In the genomic region with DNA sequence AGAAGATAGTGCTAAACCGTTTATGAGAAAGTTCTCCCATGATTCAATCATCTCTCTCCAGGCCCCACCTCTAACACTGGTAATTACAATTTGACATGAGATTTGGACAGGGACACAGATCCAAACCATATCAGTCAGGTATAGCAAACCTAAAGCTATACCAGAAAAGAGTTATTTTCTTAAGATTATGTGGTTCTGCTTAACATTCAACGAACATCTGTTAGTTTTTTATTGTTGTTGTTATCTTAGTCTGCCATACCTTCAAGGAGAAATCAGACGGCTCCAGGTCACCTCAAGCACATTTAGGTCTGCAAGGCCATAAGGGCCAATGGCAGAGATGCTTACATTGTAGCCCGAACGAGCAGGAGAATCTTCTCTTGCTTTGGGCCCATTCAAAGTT, we compare ENCODE assay signal across 1 cellular context.
A peak's percentile ranks its signal among the peaks of the same experiment; 100 is the strongest.
TF ChIP-seq lines count a peak whose summit lies in the region.

No MANE protein-coding gene starts in this region.

TF ChIP-seq in K562, 482 proteins besides CTCF, POLR2A, EP300 and RAD21 (continued from another document and continues in another):
- TF ChIP-seq, protein P1, sequence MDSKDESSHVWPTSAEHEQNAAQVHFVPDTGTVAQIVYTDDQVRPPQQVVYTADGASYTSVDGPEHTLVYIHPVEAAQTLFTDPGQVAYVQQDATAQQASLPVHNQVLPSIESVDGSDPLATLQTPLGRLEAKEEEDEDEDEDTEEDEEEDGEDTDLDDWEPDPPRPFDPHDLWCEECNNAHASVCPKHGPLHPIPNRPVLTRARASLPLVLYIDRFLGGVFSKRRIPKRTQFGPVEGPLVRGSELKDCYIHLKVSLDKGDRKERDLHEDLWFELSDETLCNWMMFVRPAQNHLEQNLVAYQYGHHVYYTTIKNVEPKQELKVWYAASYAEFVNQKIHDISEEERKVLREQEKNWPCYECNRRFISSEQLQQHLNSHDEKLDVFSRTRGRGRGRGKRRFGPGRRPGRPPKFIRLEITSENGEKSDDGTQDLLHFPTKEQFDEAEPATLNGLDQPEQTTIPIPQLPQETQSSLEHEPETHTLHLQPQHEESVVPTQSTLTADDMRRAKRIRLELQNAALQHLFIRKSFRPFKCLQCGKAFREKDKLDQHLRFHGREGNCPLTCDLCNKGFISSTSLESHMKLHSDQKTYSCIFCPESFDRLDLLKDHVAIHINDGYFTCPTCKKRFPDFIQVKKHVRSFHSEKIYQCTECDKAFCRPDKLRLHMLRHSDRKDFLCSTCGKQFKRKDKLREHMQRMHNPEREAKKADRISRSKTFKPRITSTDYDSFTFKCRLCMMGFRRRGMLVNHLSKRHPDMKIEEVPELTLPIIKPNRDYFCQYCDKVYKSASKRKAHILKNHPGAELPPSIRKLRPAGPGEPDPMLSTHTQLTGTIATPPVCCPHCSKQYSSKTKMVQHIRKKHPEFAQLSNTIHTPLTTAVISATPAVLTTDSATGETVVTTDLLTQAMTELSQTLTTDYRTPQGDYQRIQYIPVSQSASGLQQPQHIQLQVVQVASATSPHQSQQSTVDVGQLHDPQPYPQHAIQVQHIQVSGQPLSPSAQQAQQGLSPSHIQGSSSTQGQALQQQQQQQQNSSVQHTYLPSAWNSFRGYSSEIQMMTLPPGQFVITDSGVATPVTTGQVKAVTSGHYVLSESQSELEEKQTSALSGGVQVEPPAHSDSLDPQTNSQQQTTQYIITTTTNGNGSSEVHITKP (IDR thresholded peaks at IDR 0.05; ENCODE audit: partially characterized antibody) = peak; percentile 51
- no peak for TF ChIP-seq TFAM (CRISPR knock-in tag; conservative IDR thresholded peaks at IDR 0.05)
- TF ChIP-seq CC2D1A (IDR thresholded peaks at IDR 0.05) = peak; percentile 78; the same call in 1 of the 2 replicates
- TF ChIP-seq L3MBTL2 (IDR thresholded peaks at IDR 0.05) = no peak
- peak; percentile 57; the same call in 1 of the 2 replicates for TF ChIP-seq SMARCA4 (IDR thresholded peaks at IDR 0.05)
- no peak for TF ChIP-seq TAF9B (IDR thresholded peaks at IDR 0.05; ENCODE audit: partially characterized antibody)
- peak; percentile 55; the same call in 1 of the 2 replicates for TF ChIP-seq HDAC2 (IDR thresholded peaks at IDR 0.05)
- TF ChIP-seq TRIM24 (IDR thresholded peaks at IDR 0.05) = peak; percentile 40 to 82; a peak in 3 of 4 replicates
- TF ChIP-seq NCOR1 (IDR thresholded peaks at IDR 0.05) = peak; percentile 86
- peak; percentile 95 for TF ChIP-seq TAL1 (IDR thresholded peaks at IDR 0.05)
- TF ChIP-seq SLC30A9 (CRISPR knock-in tag; IDR thresholded peaks at IDR 0.05) = no peak
- TF ChIP-seq TCF3 (CRISPR knock-in tag; IDR thresholded peaks at IDR 0.05) = peak; percentile 91
- TF ChIP-seq, protein P2, sequence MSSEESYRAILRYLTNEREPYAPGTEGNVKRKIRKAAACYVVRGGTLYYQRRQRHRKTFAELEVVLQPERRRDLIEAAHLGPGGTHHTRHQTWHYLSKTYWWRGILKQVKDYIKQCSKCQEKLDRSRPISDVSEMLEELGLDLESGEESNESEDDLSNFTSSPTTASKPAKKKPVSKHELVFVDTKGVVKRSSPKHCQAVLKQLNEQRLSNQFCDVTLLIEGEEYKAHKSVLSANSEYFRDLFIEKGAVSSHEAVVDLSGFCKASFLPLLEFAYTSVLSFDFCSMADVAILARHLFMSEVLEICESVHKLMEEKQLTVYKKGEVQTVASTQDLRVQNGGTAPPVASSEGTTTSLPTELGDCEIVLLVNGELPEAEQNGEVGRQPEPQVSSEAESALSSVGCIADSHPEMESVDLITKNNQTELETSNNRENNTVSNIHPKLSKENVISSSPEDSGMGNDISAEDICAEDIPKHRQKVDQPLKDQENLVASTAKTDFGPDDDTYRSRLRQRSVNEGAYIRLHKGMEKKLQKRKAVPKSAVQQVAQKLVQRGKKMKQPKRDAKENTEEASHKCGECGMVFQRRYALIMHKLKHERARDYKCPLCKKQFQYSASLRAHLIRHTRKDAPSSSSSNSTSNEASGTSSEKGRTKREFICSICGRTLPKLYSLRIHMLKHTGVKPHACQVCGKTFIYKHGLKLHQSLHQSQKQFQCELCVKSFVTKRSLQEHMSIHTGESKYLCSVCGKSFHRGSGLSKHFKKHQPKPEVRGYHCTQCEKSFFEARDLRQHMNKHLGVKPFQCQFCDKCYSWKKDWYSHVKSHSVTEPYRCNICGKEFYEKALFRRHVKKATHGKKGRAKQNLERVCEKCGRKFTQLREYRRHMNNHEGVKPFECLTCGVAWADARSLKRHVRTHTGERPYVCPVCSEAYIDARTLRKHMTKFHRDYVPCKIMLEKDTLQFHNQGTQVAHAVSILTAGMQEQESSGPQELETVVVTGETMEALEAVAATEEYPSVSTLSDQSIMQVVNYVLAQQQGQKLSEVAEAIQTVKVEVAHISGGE (CRISPR knock-in tag; IDR thresholded peaks at IDR 0.05) = 0 out of 6 replicates have a peak, but pooled peaks of 1 of the 3 experiments have one; percentile 45
- TF ChIP-seq, protein P3, sequence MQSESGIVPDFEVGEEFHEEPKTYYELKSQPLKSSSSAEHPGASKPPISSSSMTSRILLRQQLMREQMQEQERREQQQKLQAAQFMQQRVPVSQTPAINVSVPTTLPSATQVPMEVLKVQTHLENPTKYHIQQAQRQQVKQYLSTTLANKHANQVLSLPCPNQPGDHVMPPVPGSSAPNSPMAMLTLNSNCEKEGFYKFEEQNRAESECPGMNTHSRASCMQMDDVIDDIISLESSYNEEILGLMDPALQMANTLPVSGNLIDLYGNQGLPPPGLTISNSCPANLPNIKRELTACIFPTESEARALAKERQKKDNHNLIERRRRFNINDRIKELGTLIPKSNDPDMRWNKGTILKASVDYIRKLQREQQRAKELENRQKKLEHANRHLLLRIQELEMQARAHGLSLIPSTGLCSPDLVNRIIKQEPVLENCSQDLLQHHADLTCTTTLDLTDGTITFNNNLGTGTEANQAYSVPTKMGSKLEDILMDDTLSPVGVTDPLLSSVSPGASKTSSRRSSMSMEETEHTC (IDR thresholded peaks at IDR 0.05) = no peak
- peak; percentile 52; the same call in 1 of the 2 replicates for TF ChIP-seq CTBP1 (IDR thresholded peaks at IDR 0.05; ENCODE audit: borderline replicate concordance)
- TF ChIP-seq, protein P4, sequence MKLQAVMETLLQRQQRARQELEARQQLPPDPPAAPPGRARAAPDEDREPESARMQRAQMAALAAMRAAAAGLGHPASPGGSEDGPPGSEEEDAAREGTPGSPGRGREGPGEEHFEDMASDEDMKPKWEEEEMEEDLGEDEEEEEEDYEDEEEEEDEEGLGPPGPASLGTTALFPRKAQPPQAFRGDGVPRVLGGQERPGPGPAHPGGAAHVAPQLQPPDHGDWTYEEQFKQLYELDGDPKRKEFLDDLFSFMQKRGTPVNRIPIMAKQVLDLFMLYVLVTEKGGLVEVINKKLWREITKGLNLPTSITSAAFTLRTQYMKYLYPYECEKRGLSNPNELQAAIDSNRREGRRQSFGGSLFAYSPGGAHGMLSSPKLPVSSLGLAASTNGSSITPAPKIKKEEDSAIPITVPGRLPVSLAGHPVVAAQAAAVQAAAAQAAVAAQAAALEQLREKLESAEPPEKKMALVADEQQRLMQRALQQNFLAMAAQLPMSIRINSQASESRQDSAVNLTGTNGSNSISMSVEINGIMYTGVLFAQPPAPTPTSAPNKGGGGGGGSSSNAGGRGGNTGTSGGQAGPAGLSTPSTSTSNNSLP (IDR thresholded peaks at IDR 0.05; ENCODE audit: borderline replicate concordance, low read depth, low read length) = peak; percentile 69; the same call in 1 of the 2 replicates
- no peak for TF ChIP-seq KHSRP (IDR thresholded peaks at IDR 0.05)
- TF ChIP-seq, protein P5, sequence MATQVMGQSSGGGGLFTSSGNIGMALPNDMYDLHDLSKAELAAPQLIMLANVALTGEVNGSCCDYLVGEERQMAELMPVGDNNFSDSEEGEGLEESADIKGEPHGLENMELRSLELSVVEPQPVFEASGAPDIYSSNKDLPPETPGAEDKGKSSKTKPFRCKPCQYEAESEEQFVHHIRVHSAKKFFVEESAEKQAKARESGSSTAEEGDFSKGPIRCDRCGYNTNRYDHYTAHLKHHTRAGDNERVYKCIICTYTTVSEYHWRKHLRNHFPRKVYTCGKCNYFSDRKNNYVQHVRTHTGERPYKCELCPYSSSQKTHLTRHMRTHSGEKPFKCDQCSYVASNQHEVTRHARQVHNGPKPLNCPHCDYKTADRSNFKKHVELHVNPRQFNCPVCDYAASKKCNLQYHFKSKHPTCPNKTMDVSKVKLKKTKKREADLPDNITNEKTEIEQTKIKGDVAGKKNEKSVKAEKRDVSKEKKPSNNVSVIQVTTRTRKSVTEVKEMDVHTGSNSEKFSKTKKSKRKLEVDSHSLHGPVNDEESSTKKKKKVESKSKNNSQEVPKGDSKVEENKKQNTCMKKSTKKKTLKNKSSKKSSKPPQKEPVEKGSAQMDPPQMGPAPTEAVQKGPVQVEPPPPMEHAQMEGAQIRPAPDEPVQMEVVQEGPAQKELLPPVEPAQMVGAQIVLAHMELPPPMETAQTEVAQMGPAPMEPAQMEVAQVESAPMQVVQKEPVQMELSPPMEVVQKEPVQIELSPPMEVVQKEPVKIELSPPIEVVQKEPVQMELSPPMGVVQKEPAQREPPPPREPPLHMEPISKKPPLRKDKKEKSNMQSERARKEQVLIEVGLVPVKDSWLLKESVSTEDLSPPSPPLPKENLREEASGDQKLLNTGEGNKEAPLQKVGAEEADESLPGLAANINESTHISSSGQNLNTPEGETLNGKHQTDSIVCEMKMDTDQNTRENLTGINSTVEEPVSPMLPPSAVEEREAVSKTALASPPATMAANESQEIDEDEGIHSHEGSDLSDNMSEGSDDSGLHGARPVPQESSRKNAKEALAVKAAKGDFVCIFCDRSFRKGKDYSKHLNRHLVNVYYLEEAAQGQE (CRISPR knock-in tag; IDR thresholded peaks at IDR 0.05; ENCODE audit: low read depth) = no peak
- no peak for TF ChIP-seq RBM17 (IDR thresholded peaks at IDR 0.05; ENCODE audit: borderline replicate concordance, low read depth, low read length)
- TF ChIP-seq, protein P6, sequence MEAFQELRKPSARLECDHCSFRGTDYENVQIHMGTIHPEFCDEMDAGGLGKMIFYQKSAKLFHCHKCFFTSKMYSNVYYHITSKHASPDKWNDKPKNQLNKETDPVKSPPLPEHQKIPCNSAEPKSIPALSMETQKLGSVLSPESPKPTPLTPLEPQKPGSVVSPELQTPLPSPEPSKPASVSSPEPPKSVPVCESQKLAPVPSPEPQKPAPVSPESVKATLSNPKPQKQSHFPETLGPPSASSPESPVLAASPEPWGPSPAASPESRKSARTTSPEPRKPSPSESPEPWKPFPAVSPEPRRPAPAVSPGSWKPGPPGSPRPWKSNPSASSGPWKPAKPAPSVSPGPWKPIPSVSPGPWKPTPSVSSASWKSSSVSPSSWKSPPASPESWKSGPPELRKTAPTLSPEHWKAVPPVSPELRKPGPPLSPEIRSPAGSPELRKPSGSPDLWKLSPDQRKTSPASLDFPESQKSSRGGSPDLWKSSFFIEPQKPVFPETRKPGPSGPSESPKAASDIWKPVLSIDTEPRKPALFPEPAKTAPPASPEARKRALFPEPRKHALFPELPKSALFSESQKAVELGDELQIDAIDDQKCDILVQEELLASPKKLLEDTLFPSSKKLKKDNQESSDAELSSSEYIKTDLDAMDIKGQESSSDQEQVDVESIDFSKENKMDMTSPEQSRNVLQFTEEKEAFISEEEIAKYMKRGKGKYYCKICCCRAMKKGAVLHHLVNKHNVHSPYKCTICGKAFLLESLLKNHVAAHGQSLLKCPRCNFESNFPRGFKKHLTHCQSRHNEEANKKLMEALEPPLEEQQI (IDR thresholded peaks at IDR 0.05) = peak; percentile 71
- TF ChIP-seq RCOR1 (IDR thresholded peaks at IDR 0.05; ENCODE audit: borderline replicate concordance in 1 of 2, low read depth in 2 of 2, low read length in 2 of 2) = peak in 1 of 2 experiments; percentile 29; a peak in 2 of 4 replicates
- TF ChIP-seq HDAC6 (IDR thresholded peaks at IDR 0.05; ENCODE audit: low read depth, low read length) = no peak
- TF ChIP-seq SMAD4 (CRISPR knock-in tag; conservative IDR thresholded peaks at IDR 0.05) = peak; percentile 76; the same call in 1 of the 2 replicates
- no peak for TF ChIP-seq ZFP30 (CRISPR knock-in tag; IDR thresholded peaks at IDR 0.05; ENCODE audit: borderline replicate concordance)
- peak; percentile 84 for TF ChIP-seq MTA2 (IDR thresholded peaks at IDR 0.05; ENCODE audit: low read depth)
- TF ChIP-seq CBFA2T2 (conservative IDR thresholded peaks at IDR 0.05) = peak; percentile 93
- TF ChIP-seq SMC3 (conservative IDR thresholded peaks at IDR 0.05; ENCODE audit: insufficient read depth, low read depth, low read length) = no peak
- no peak for TF ChIP-seq SMAD3 (CRISPR knock-in tag; conservative IDR thresholded peaks at IDR 0.05)
- 0 out of 2 replicates have a peak, but pooled peaks have one; percentile 27 for TF ChIP-seq ZFX (CRISPR knock-in tag; IDR thresholded peaks at IDR 0.05)
- TF ChIP-seq DPF2 (IDR thresholded peaks at IDR 0.05) = peak; percentile 75
- TF ChIP-seq KDM1A (IDR thresholded peaks at IDR 0.05) = peak; percentile 73 to 81
- 0 out of 4 replicates have a peak, but pooled peaks of 1 of the 2 experiments have one; percentile 26 for TF ChIP-seq ARNT (IDR thresholded peaks at IDR 0.05)
- peak; percentile 48; the same call in 1 of the 2 replicates for TF ChIP-seq PHB2 (IDR thresholded peaks at IDR 0.05; ENCODE audit: low read depth)
- peak; percentile 80 for TF ChIP-seq GATA2 (CRISPR knock-in tag; IDR thresholded peaks at IDR 0.05)
- TF ChIP-seq HDAC3 (IDR thresholded peaks at IDR 0.05; ENCODE audit: borderline replicate concordance, partially characterized antibody) = peak; percentile 66
- TF ChIP-seq PML (IDR thresholded peaks at IDR 0.05; ENCODE audit: low read length) = peak; percentile 89
- peak; percentile 66 for TF ChIP-seq FOXM1 (IDR thresholded peaks at IDR 0.05; ENCODE audit: low read depth)
- TF ChIP-seq FOXM1 (CRISPR knock-in tag; IDR thresholded peaks at IDR 0.05; ENCODE audit: low read depth) = no peak
- TF ChIP-seq, protein P7, sequence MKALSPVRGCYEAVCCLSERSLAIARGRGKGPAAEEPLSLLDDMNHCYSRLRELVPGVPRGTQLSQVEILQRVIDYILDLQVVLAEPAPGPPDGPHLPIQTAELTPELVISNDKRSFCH (CRISPR knock-in tag; IDR thresholded peaks at IDR 0.05) = no peak
- TF ChIP-seq, protein P7 (tag; IDR thresholded peaks at IDR 0.05) = 0 out of 2 replicates have a peak, but pooled peaks have one; percentile 62
- TF ChIP-seq CBFA2T3 (IDR thresholded peaks at IDR 0.05) = peak; percentile 96
- peak; percentile 79; the same call in 1 of the 2 replicates for TF ChIP-seq ZEB2 (IDR thresholded peaks at IDR 0.05)
- peak; percentile 69 for TF ChIP-seq POLR2AphosphoS5 (IDR thresholded peaks at IDR 0.05; ENCODE audit: control insufficient read depth, insufficient read depth, low read depth, low read length)
- TF ChIP-seq MEIS2 (IDR thresholded peaks at IDR 0.05; ENCODE audit: partially characterized antibody) = peak; percentile 73
- 0 out of 2 replicates have a peak, but pooled peaks have one; percentile 27 for TF ChIP-seq SP1 (CRISPR knock-in tag; IDR thresholded peaks at IDR 0.05)
- no peak for TF ChIP-seq ADNP (tag; IDR thresholded peaks at IDR 0.05)
- TF ChIP-seq THRAP3 (IDR thresholded peaks at IDR 0.05; ENCODE audit: borderline replicate concordance) = no peak
